16 cellular contexts compared by ENCODE assay signal in the genomic region with DNA sequence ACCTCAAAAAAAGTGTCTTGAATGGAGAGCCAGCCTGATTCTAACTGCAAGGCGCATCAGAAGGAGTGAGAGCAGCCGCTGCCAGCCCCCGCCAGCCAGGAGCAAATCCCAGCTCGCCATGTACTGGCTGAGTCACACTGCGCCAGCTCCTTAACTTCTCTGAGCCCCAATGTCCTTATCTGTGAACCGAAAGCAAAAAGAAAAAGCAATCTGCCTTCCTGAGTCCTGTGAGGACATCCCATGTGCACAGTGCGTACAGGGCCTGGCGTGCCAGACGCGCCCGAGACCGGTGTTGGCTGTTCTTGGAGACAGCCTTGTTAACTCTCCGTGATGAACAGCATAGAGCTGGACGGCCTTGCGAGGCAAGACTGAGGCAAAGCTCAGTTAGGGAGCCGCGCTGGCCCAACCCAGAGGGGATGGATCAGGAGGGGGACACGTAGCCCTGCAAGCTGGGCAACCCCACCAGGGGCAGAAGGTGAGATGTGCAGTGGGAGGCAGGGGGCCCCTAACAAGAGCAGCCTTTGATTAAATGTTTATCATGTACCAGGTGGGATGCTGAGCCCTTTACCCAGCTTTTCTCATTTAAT.
DNase-seq lines count a peak whose midpoint lies in the region; ATAC-seq, FAIRE-seq and TF ChIP-seq lines count a peak whose summit lies in the region.
"Had no signal": no experiment of that assay in that cellular context is flagged by ENCODE, and none has a peak within 500 bp of the region (broad histone marks: within the 10 kb centered on the region; RNA-seq: fewer than 3 reads in every experiment).

No MANE protein-coding gene starts in this region.

- H3K4me3 ChIP-seq in K562 (no peak overlapping the region), neuronal stem cell (ENCODE audit: low read length in 2 of 2) (no peak overlapping the region)
- H3K4me3 ChIP-seq: A549, GM23248 had no signal

- 48% methylated on average over 18 of the region's 18 CpGs for whole genome bisulfite sequencing in K562 (ENCODE audit: insufficient coverage, low coverage, missing lambda C conversion rate)
- WGBS in neuronal stem cell (ENCODE audit: extremely low coverage in 2 of 2, insufficient read length in 2 of 2, insufficient replicate concordance in 1 of 2), 2 donors: no CpG with 5 or more reads among the region's 18 CpGs

- no peak for TF ChIP-seq EP300 in K562 (IDR thresholded peaks at IDR 0.05; ENCODE audit: low read length)

- H3K9me1 ChIP-seq in K562 (ENCODE audit: control insufficient read depth, insufficient read depth, low read length): no peaks in the 10 kb centered on the region

- H2BK5ac ChIP-seq in neuronal stem cell (ENCODE audit: low read length): no peak overlapping the region

- TF ChIP-seq RAD21 in K562 (CRISPR knock-in tag; conservative IDR thresholded peaks at IDR 0.05 in 1 of 2, IDR thresholded peaks at IDR 0.05 in 1 of 2): no peak

- H3K9me3 ChIP-seq in T-helper 17 cell (ENCODE audit: control insufficient read depth, low read length, poor library complexity, severe bottlenecking): no peaks in the 10 kb centered on the region
- no peaks in the 10 kb centered on the region for H3K9me3 ChIP-seq in K562 (replicated peaks; ENCODE audit: control insufficient read depth, insufficient read depth, low read depth, low read length)
- H3K9me3 ChIP-seq in neuronal stem cell (replicated peaks in 1 of 2; ENCODE audit: control insufficient read depth in 2 of 2, insufficient read depth in 1 of 2, low read depth in 1 of 2, low read length in 2 of 2): peaks cover 0 to 2% of the 10 kb centered on the region in 2 donors
- H3K9me3 ChIP-seq: A549 had no signal

- H3K27me3 Mint-ChIP-seq in T-helper 17 cell: no peaks in the 10 kb centered on the region

- H3K79me1 ChIP-seq in neuronal stem cell (ENCODE audit: low read depth, low read length): no peaks in the 10 kb centered on the region

- no peak overlapping the region for H4K8ac ChIP-seq in neuronal stem cell (ENCODE audit: low read depth, low read length)

- no peak for TF ChIP-seq CTCF in K562 (IDR thresholded peaks at IDR 0.05 in 2 of 3, conservative IDR thresholded peaks at IDR 0.05 in 1 of 3; ENCODE audit: insufficient read depth in 2 of 3, low read depth in 1 of 3, low read length in 3 of 3)

- H3K4me1 Mint-ChIP-seq in T-helper 17 cell: peaks cover 4% of the 10 kb centered on the region
- H3K4me1 Mint-ChIP-seq: CD14-positive monocyte had no signal

- H3K4me2 ChIP-seq in K562 (ENCODE audit: insufficient read depth, low read length) (peak overlapping the region; percentile 44), neuronal stem cell (ENCODE audit: insufficient read depth, low read length, poor library complexity, severe bottlenecking) (no peak overlapping the region)
- H3K4me2 ChIP-seq: A549 had no signal

- POLR2A ChIA-PET in K562 (lab: Yijun Ruan, JAX): interaction anchor here (1.0 to 1.6 kb wide), 6 partner anchors 10 to 18 kb away, joined by 4 to 10 read pairs (median 5); no protein-coding TSS in a partner anchor

- H2AFZ ChIP-seq in K562 (ENCODE audit: low read depth, low read length) (no peak overlapping the region; the same call in 1 of the 2 replicates), neuronal stem cell (ENCODE audit: low read length) (no peak overlapping the region)
- H2AFZ ChIP-seq: GM23248 had no signal

- H2BK12ac ChIP-seq in neuronal stem cell (ENCODE audit: low read length): no peak overlapping the region

- H3K36me3 ChIP-seq in K562 (ENCODE audit: control insufficient read depth, insufficient read depth, low read length) (no peaks in the 10 kb centered on the region; the same call in 2 of the 3 replicates), neuronal stem cell (replicated peaks in 1 of 2; ENCODE audit: control insufficient read depth in 2 of 2, insufficient read depth in 2 of 2, low read length in 2 of 2) (peaks cover 65 to 83% of the 10 kb centered on the region in 2 donors)

- intact Hi-C loops in K562 (cut with micrococcal nuclease): loop anchor here (5.0 kb wide), 3 partner anchors 116 to 419 kb away; no protein-coding TSS in a partner anchor

- H3K23ac ChIP-seq in neuronal stem cell (ENCODE audit: low read depth, low read length, poor library complexity): peak overlapping the region; percentile 15

- peaks cover 7% of the 10 kb centered on the region for H3K36me3 Mint-ChIP-seq in T-helper 17 cell (ENCODE audit: low read depth)

- no peak overlapping the region for H3K4ac ChIP-seq in neuronal stem cell (ENCODE audit: low read length)

- H3K27me3 ChIP-seq in K562 (ENCODE audit: control insufficient read depth in 2 of 2, insufficient read depth in 2 of 2, low read length in 2 of 2): peaks cover 0 to 5% of the 10 kb centered on the region in 2 experiments; a peak in 1 of 5 replicates
- no peaks in the 10 kb centered on the region for H3K27me3 ChIP-seq in neuronal stem cell (ENCODE audit: control insufficient read depth in 3 of 3, insufficient read depth in 3 of 3, low read depth in 1 of 3, low read length in 3 of 3)

- peak overlapping the region in 1 of 2 experiments; percentile 72; a peak in 2 of 4 replicates for H3K9ac ChIP-seq in K562 (ENCODE audit: insufficient read depth in 1 of 2, low read depth in 2 of 2, low read length in 2 of 2)
- H3K9ac ChIP-seq in neuronal stem cell (ENCODE audit: low read depth, low read length, poor library complexity): no peak overlapping the region
- H3K9ac ChIP-seq: GM23248 had no signal

- no TSS peak for BruUV-seq in K562 (replicated peaks; lab: Mats Ljungman, UMichigan)

- in situ Hi-C loops in K562 (cut with MboI): no loop called here

- no peak for ATAC-seq in T-helper 17 cell
- peak; percentile 47 for ATAC-seq in K562
- ATAC-seq in HG03457 (IDR thresholded peaks at IDR 0.05; ENCODE audit: unreplicated experiment): no peak
- ATAC-seq: A549; CD8-positive, alpha-beta T cell had no signal

- CTCF ChIA-PET in K562 (lab: Yijun Ruan, JAX; ENCODE audit: low intra/inter-chr PET ratio): no interaction called here

- H3K79me2 ChIP-seq in K562 (ENCODE audit: control insufficient read depth, insufficient read depth, low read length): no peaks in the 10 kb centered on the region

- H3K18ac ChIP-seq in neuronal stem cell (ENCODE audit: low read length): no peak overlapping the region

- no peak overlapping the region for H4K91ac ChIP-seq in neuronal stem cell (ENCODE audit: low read depth, low read length, poor library complexity)

- no peaks in the 10 kb centered on the region for H4K20me1 ChIP-seq in K562 (replicated peaks; ENCODE audit: control insufficient read depth, insufficient read depth, low read length)

- TF ChIP-seq POLR2A in K562 (conservative IDR thresholded peaks at IDR 0.05): no peak

- DNase-seq in T-helper 17 cell: no peak
- DNase-seq in K562 (ENCODE audit: extremely low read depth in 1 of 4, low spot score in 3 of 4): peak in 2 of 4 experiments; percentile 50 to 54
- no peak for DNase-seq in neuronal stem cell (ENCODE audit: low spot score)
- no peak for DNase-seq in stimulated activated naive CD4-positive, alpha-beta T cell treated with Interleukin-2 at 50 U/mL for 16 hours (lab: John Stamatoyannopoulos, UW)
- no peak for DNase-seq in GM19239 (ENCODE audit: insufficient read length, low spot score)
- DNase-seq: CD8-positive, alpha-beta T cell; COR-L47; DMS153; EL; GDM1; GM23248 had no signal

- no peak overlapping the region for H3K14ac ChIP-seq in neuronal stem cell (ENCODE audit: low read length)

- H2AK5ac ChIP-seq in neuronal stem cell (ENCODE audit: low read depth, low read length): no peak overlapping the region

- H3K4me1 ChIP-seq in K562 (replicated peaks in 1 of 2; ENCODE audit: control insufficient read depth in 2 of 2, insufficient read depth in 2 of 2, low read length in 2 of 2) (peaks cover 12 to 40% of the 10 kb centered on the region in 2 experiments; a peak in 4 of 5 replicates), neuronal stem cell (ENCODE audit: control insufficient read depth in 2 of 2, insufficient read depth in 1 of 2, low read depth in 1 of 2, low read length in 2 of 2) (no peaks in the 10 kb centered on the region)
- H3K4me1 ChIP-seq: A549 had no signal

- H3K27ac ChIP-seq in K562 (ENCODE audit: extremely low read depth, low read depth, low read length) (no peak overlapping the region), neuronal stem cell (replicated peaks; ENCODE audit: low read length) (no peak overlapping the region)
- H3K27ac ChIP-seq: A549, GM23248 had no signal

- peak overlapping the region; percentile 74 for H3K27ac Mint-ChIP-seq in T-helper 17 cell
- H3K27ac Mint-ChIP-seq: CD8-positive, alpha-beta T cell had no signal

- no peak overlapping the region for H3K4me3 Mint-ChIP-seq in T-helper 17 cell
- H3K4me3 Mint-ChIP-seq: CD14-positive monocyte; CD8-positive, alpha-beta T cell had no signal

- no peak overlapping the region for H2BK15ac ChIP-seq in neuronal stem cell (ENCODE audit: low read length)

- H2BK120ac ChIP-seq in neuronal stem cell (ENCODE audit: low read depth, low read length): no peak overlapping the region

- peak; percentile 56 for FAIRE-seq in K562 (lab: Jason Lieb, UNC)
- FAIRE-seq in GM19239 (lab: Jason Lieb, UNC): no peak
- FAIRE-seq: A549, D721Med, H54 had no signal

TF ChIP-seq in K562, 482 proteins besides CTCF, POLR2A, EP300 and RAD21 (continues in another document):
- TF ChIP-seq HDGF (IDR thresholded peaks at IDR 0.05): peak; percentile 90
- TF ChIP-seq RBM14 (IDR thresholded peaks at IDR 0.05; ENCODE audit: borderline replicate concordance, insufficient read depth, low read depth, low read length): no peak
- no peak for TF ChIP-seq ATF2 (CRISPR knock-in tag; IDR thresholded peaks at IDR 0.05)
- no peak for TF ChIP-seq ASH1L (IDR thresholded peaks at IDR 0.05; ENCODE audit: borderline replicate concordance, low read depth, partially characterized antibody)
- peak; percentile 82 for TF ChIP-seq ZFP36 (IDR thresholded peaks at IDR 0.05; ENCODE audit: low read depth, low read length, partially characterized antibody)
